1 cellular context compared by ENCODE assay signal in the genomic region with DNA sequence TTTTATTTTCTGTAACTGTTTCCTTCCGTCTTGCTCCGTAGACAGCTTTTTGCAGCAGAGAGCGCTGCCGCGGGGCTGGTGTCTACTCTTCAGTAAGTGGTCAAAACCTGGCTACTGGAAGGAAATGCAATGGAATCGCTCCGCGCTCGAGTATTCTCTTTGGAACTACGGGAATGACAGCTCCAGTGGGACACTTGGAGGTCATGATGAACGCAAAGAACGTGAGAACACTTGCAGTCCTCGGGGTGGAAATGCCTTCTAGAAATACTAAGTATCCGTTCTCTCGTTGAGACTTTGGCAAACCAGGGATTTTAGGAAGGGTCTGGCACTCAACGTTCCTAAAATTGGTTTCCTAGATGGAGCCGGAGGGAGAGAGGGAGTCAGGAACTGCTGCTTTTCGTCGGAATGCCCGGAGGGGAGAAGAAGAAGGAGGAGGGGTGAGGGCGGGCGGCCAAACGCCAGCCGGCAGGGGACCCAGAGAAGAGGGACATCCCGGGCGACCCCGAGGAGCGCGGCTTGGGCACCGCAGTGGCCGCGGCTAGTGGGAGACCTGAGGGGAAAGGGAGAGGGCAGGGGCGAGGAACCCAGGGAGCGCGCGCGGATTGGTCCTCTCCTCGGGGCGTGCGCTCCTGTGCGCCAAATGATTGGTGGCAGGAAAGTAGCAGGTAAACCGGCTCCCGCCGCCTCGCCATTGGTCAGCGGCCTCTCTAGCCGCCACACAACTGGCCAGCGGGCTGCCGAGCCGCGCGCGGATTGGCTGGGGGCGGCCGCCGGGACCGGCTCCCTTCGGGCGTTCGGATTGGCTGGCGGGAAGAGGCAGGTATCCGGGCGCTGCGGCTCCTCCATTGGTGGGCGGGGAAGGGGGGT.
A peak's percentile ranks its signal among the peaks of the same experiment; 100 is the strongest.
TF ChIP-seq lines count a peak whose summit lies in the region.

No MANE protein-coding gene starts in this region.

TF ChIP-seq in A549, 52 proteins besides CTCF, POLR2A, EP300 and RAD21 (continued from another document):
- TF ChIP-seq MAFK (IDR thresholded peaks at IDR 0.05; ENCODE audit: partially characterized antibody) = no peak
- peak; percentile 51; the same call in 1 of the 2 replicates for TF ChIP-seq PHF8 (IDR thresholded peaks at IDR 0.05; ENCODE audit: borderline replicate concordance, low read depth)
- TF ChIP-seq GATA3 (IDR thresholded peaks at IDR 0.05; ENCODE audit: borderline replicate concordance) = no peak
- TF ChIP-seq FOSL2 (IDR thresholded peaks at IDR 0.05) = no peak
- peak; percentile 68 for TF ChIP-seq FOSL2 (CRISPR knock-in tag; IDR thresholded peaks at IDR 0.05)
- TF ChIP-seq NR3C1 (IDR thresholded peaks at IDR 0.05) = no peak
- no peak for TF ChIP-seq MYC (IDR thresholded peaks at IDR 0.05; ENCODE audit: borderline replicate concordance, low read length)
- no peak for TF ChIP-seq ZFP36 (IDR thresholded peaks at IDR 0.05; ENCODE audit: borderline replicate concordance, partially characterized antibody)
- no peak for TF ChIP-seq KDM5A (IDR thresholded peaks at IDR 0.05)
- no peak for TF ChIP-seq SREBF2 (IDR thresholded peaks at IDR 0.05)
- TF ChIP-seq NPAS2 (CRISPR knock-in tag; IDR thresholded peaks at IDR 0.05; ENCODE audit: borderline replicate concordance) = peak; percentile 96
- TF ChIP-seq, protein P1, sequence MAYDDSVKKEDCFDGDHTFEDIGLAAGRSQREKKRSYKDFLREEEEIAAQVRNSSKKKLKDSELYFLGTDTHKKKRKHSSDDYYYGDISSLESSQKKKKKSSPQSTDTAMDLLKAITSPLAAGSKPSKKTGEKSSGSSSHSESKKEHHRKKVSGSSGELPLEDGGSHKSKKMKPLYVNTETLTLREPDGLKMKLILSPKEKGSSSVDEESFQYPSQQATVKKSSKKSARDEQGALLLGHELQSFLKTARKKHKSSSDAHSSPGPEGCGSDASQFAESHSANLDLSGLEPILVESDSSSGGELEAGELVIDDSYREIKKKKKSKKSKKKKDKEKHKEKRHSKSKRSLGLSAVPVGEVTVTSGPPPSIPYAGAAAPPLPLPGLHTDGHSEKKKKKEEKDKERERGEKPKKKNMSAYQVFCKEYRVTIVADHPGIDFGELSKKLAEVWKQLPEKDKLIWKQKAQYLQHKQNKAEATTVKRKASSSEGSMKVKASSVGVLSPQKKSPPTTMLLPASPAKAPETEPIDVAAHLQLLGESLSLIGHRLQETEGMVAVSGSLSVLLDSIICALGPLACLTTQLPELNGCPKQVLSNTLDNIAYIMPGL (CRISPR knock-in tag; IDR thresholded peaks at IDR 0.05; ENCODE audit: borderline replicate concordance) = peak; percentile 91
- peak; percentile 80; the same call in 1 of the 2 replicates for TF ChIP-seq RARB (CRISPR knock-in tag; IDR thresholded peaks at IDR 0.05)
- TF ChIP-seq, protein P2, sequence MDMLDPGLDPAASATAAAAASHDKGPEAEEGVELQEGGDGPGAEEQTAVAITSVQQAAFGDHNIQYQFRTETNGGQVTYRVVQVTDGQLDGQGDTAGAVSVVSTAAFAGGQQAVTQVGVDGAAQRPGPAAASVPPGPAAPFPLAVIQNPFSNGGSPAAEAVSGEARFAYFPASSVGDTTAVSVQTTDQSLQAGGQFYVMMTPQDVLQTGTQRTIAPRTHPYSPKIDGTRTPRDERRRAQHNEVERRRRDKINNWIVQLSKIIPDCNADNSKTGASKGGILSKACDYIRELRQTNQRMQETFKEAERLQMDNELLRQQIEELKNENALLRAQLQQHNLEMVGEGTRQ (IDR thresholded peaks at IDR 0.05) = peak; percentile 19; the same call in 1 of the 2 replicates
- no peak for TF ChIP-seq SMC3 (IDR thresholded peaks at IDR 0.05)
- TF ChIP-seq, protein P3, sequence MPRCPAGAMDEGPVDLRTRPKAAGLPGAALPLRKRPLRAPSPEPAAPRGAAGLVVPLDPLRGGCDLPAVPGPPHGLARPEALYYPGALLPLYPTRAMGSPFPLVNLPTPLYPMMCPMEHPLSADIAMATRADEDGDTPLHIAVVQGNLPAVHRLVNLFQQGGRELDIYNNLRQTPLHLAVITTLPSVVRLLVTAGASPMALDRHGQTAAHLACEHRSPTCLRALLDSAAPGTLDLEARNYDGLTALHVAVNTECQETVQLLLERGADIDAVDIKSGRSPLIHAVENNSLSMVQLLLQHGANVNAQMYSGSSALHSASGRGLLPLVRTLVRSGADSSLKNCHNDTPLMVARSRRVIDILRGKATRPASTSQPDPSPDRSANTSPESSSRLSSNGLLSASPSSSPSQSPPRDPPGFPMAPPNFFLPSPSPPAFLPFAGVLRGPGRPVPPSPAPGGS (IDR thresholded peaks at IDR 0.05) = no peak; the same call in 2 of the 3 replicates
- no peak for TF ChIP-seq CBX8 (IDR thresholded peaks at IDR 0.05)
- no peak for TF ChIP-seq CHD4 (IDR thresholded peaks at IDR 0.05; ENCODE audit: borderline replicate concordance)
- TF ChIP-seq CHD2 (IDR thresholded peaks at IDR 0.05; ENCODE audit: low read length, partially characterized antibody) = no peak
- TF ChIP-seq, protein P4, sequence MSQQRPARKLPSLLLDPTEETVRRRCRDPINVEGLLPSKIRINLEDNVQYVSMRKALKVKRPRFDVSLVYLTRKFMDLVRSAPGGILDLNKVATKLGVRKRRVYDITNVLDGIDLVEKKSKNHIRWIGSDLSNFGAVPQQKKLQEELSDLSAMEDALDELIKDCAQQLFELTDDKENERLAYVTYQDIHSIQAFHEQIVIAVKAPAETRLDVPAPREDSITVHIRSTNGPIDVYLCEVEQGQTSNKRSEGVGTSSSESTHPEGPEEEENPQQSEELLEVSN (IDR thresholded peaks at IDR 0.05; ENCODE audit: borderline replicate concordance, low read depth) = 0 out of 2 replicates have a peak, but pooled peaks have one; percentile 5
- TF ChIP-seq POLR2AphosphoS2 (conservative IDR thresholded peaks at IDR 0.05; ENCODE audit: low read length) = no peak
- TF ChIP-seq CEBPB (IDR thresholded peaks at IDR 0.05) = no peak
- TF ChIP-seq, protein P5, sequence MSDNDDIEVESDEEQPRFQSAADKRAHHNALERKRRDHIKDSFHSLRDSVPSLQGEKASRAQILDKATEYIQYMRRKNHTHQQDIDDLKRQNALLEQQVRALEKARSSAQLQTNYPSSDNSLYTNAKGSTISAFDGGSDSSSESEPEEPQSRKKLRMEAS (IDR thresholded peaks at IDR 0.05) = 0 out of 2 replicates have a peak, but pooled peaks have one; percentile 24
- peak; percentile 99 for TF ChIP-seq TP53 (CRISPR knock-in tag; IDR thresholded peaks at IDR 0.05)
- TF ChIP-seq KDM1A (IDR thresholded peaks at IDR 0.05; ENCODE audit: low read depth) = no peak
- no peak for TF ChIP-seq ZC3H11A (IDR thresholded peaks at IDR 0.05)
- no peak for TF ChIP-seq BHLHE40 (IDR thresholded peaks at IDR 0.05; ENCODE audit: low read depth, low read length)
- peak; percentile 100 for TF ChIP-seq HOXB5 (CRISPR knock-in tag; IDR thresholded peaks at IDR 0.05)
- TF ChIP-seq HDAC2 (IDR thresholded peaks at IDR 0.05) = no peak
- peak; percentile 100 for TF ChIP-seq FOXS1 (CRISPR knock-in tag; IDR thresholded peaks at IDR 0.05)
- TF ChIP-seq TFCP2L1 (CRISPR knock-in tag; IDR thresholded peaks at IDR 0.05) = peak; percentile 99
- TF ChIP-seq NFE2L2 (conservative IDR thresholded peaks at IDR 0.05; ENCODE audit: low read length) = no peak
- TF ChIP-seq EHMT2 (IDR thresholded peaks at IDR 0.05; ENCODE audit: low read depth) = no peak
- TF ChIP-seq FOSB (CRISPR knock-in tag; IDR thresholded peaks at IDR 0.05) = peak; percentile 93; the same call in 1 of the 2 replicates
- TF ChIP-seq, protein P6, sequence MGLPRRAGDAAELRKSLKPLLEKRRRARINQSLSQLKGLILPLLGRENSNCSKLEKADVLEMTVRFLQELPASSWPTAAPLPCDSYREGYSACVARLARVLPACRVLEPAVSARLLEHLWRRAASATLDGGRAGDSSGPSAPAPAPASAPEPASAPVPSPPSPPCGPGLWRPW (IDR thresholded peaks at IDR 0.05) = no peak
- no peak for TF ChIP-seq RCOR1 (IDR thresholded peaks at IDR 0.05; ENCODE audit: low read depth, low read length)
- no peak for TF ChIP-seq JUNB (IDR thresholded peaks at IDR 0.05)
- peak; percentile 76; the same call in 1 of the 2 replicates for TF ChIP-seq RNF2 (IDR thresholded peaks at IDR 0.05; ENCODE audit: borderline replicate concordance, low read depth)
- TF ChIP-seq HEYL (CRISPR knock-in tag; IDR thresholded peaks at IDR 0.05) = peak; percentile 99
- peak; percentile 100 for TF ChIP-seq HOXB13 (CRISPR knock-in tag; IDR thresholded peaks at IDR 0.05; ENCODE audit: low read depth)
